1 cellular context compared by ENCODE assay signal in the genomic region with DNA sequence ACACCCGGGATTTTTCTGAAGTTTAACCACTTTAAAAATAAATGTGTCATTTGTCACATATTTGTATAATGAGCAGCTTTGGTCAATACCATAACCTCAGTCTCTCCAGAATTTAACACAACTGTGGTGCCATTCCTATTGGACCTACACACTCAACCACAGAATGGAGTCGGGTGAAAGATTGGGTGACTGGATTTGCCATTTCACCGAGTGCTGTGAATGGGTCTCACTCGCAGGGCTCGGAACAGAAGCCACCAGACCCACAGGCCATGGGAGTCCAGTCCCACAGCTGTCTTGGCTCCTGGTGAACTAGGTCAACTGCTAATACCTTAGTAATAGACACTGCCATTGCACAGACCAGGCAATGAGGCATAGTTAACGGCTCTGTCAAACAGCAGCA.
TF ChIP-seq lines count a peak whose summit lies in the region.

No MANE protein-coding gene starts in this region.

TF ChIP-seq in HCT116, 20 proteins besides CTCF, POLR2A, EP300 and RAD21 (continued from another document):
- TF ChIP-seq ZBTB33 (IDR thresholded peaks at IDR 0.05; ENCODE audit: extremely low read depth, insufficient replicate concordance, low read length): no peak
- TF ChIP-seq SIN3A (IDR thresholded peaks at IDR 0.05; ENCODE audit: low read depth): no peak
- TF ChIP-seq, protein P1, sequence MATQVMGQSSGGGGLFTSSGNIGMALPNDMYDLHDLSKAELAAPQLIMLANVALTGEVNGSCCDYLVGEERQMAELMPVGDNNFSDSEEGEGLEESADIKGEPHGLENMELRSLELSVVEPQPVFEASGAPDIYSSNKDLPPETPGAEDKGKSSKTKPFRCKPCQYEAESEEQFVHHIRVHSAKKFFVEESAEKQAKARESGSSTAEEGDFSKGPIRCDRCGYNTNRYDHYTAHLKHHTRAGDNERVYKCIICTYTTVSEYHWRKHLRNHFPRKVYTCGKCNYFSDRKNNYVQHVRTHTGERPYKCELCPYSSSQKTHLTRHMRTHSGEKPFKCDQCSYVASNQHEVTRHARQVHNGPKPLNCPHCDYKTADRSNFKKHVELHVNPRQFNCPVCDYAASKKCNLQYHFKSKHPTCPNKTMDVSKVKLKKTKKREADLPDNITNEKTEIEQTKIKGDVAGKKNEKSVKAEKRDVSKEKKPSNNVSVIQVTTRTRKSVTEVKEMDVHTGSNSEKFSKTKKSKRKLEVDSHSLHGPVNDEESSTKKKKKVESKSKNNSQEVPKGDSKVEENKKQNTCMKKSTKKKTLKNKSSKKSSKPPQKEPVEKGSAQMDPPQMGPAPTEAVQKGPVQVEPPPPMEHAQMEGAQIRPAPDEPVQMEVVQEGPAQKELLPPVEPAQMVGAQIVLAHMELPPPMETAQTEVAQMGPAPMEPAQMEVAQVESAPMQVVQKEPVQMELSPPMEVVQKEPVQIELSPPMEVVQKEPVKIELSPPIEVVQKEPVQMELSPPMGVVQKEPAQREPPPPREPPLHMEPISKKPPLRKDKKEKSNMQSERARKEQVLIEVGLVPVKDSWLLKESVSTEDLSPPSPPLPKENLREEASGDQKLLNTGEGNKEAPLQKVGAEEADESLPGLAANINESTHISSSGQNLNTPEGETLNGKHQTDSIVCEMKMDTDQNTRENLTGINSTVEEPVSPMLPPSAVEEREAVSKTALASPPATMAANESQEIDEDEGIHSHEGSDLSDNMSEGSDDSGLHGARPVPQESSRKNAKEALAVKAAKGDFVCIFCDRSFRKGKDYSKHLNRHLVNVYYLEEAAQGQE (IDR thresholded peaks at IDR 0.05; ENCODE audit: low read depth): no peak
- TF ChIP-seq YY1 (IDR thresholded peaks at IDR 0.05; ENCODE audit: extremely low read depth, insufficient replicate concordance, low read depth, low read length): no peak
- TF ChIP-seq JUND (IDR thresholded peaks at IDR 0.05): no peak
- no peak for TF ChIP-seq EZH2 (IDR thresholded peaks at IDR 0.05)
- no peak for TF ChIP-seq ZNF274 (IDR thresholded peaks at IDR 0.05; ENCODE audit: low read depth, low read length)
